34 cellular contexts compared by ENCODE assay signal in the genomic region with DNA sequence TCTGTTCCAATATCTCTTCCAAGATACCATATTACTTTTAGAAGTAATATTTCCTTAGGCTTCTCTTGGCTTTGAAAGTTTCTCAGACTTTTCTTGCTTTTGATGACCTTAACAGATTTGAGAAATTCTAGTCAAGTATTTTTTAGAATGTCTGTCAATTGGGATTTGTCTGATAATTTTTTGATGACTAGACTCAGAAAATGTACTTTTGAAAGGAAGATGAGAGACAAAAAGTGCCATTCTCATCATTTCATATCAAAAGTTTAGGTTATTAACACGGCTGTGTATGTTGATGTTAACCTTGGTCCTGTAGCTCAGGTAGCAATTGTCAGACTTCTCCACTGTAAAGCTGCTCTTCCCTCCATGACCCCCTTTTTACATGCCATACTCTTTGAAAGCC.
"Had no signal": no experiment of that assay in that cellular context is flagged by ENCODE, and none has a peak within 500 bp of the region (broad histone marks: within the 10 kb centered on the region; RNA-seq: fewer than 3 reads in every experiment).

No MANE protein-coding gene starts in this region.

- ATAC-seq: activated naive CD4-positive, alpha-beta T cell treated with anti-CD3 and anti-CD28 coated beads, Interleukin-2, amount 50 U/mL, for 72 hours; activated naive CD8-positive, alpha-beta T cell treated with anti-CD3 and anti-CD28 coated beads, Interleukin-2, amount 50 U/mL, for 24 hours; activated T-cell treated with anti-CD3 and anti-CD28 coated beads, Interleukin-2, amount 50 U/mL, for 4 hours; activated T-cell treated with anti-CD3 and anti-CD28 coated beads, Interleukin-2, amount 50 U/mL, for 72 hours; activated T-helper 17 cell treated with anti-CD3 and anti-CD28 coated beads, Interleukin-2, amount 50 U/mL, for 72 hours; body of pancreas had no signal

- DNase-seq: activated effector memory CD4-positive, alpha-beta T cell treated with anti-CD3 and anti-CD28 coated beads, Interleukin-2, amount 50 U/mL, for 16 hours; activated effector memory CD4-positive, alpha-beta T cell treated with Interleukin-2 at 50 U/mL for 16 hours; activated gamma-delta T cell; activated gamma-delta T cell treated with Interleukin-2 at 50 U/mL for 16 hours; activated naive CD4-positive, alpha-beta T cell; activated naive CD4-positive, alpha-beta T cell treated with anti-CD3 and anti-CD28 coated beads for 36 hours; activated naive CD4-positive, alpha-beta T cell treated with anti-CD3 and anti-CD28 coated beads, Interleukin-2, amount 10 ng/mL, durations not matched to agents 7 days and 5 days; activated naive CD4-positive, alpha-beta T cell treated with anti-CD3 and anti-CD28 coated beads, Interleukin-2, amount 50 U/mL, for 16 hours; activated naive CD4-positive, alpha-beta T cell treated with Interleukin-2 at 50 U/mL for 16 hours; activated naive CD8-positive, alpha-beta T cell treated with anti-CD3 and anti-CD28 coated beads for 36 hours; activated naive CD8-positive, alpha-beta T cell treated with anti-CD3 and anti-CD28 coated beads, Interleukin-2, amount 10 ng/mL, durations not matched to agents 7 days and 5 days; activated naive CD8-positive, alpha-beta T cell treated with anti-CD3 and anti-CD28 coated beads, Interleukin-2, amount 50 U/mL, for 24 hours; activated T-cell treated with anti-CD3 and anti-CD28 coated beads, Interleukin-2, amount 50 U/mL, for 1 hour; activated T-cell treated with anti-CD3 and anti-CD28 coated beads, Interleukin-2, amount 50 U/mL, for 24 hours; activated T-cell treated with anti-CD3 and anti-CD28 coated beads, Interleukin-2, amount 50 U/mL, for 4 hours; activated T-cell treated with anti-CD3 and anti-CD28 coated beads, Interleukin-2, amount 50 U/mL, for 48 hours; activated T-cell treated with anti-CD3 and anti-CD28 coated beads, Interleukin-2, amount 50 U/mL, for 72 hours; adrenal gland; amniotic stem cell; amygdala; anterior cingulate cortex; aorta; body of pancreas; brain microvascular endothelial cell; caudate nucleus; central memory CD4-positive, alpha-beta T cell; cerebellar nuclear complex had no signal

- H3K4me1 ChIP-seq: adrenal gland, ascending aorta, body of pancreas, breast epithelium had no signal

- H3K27me3 ChIP-seq: adrenal gland, ascending aorta, body of pancreas, brain microvascular endothelial cell, breast epithelium, cardiac muscle cell had no signal

- H3K4me3 ChIP-seq: adrenal gland, ascending aorta, body of pancreas, breast epithelium, cardiac muscle cell had no signal

- H3K36me3 ChIP-seq: adrenal gland, ascending aorta, brain microvascular endothelial cell, breast epithelium, cardiac muscle cell had no signal

- H3K27ac ChIP-seq: adrenal gland, ascending aorta, body of pancreas, brain microvascular endothelial cell, breast epithelium, cardiac muscle cell had no signal

- H3K9me3 ChIP-seq: adrenal gland, ascending aorta, body of pancreas, breast epithelium had no signal

- FAIRE-seq: astrocyte, bronchial epithelial cell had no signal
